30 cellular contexts compared by ENCODE assay signal in genomic region chr12:30631710-30632109, GRCh38.
DNase-seq lines count a peak whose midpoint lies in the region; ATAC-seq lines count a peak whose summit lies in the region.
"Had no signal": no experiment of that assay in that cellular context is flagged by ENCODE, and none has a peak within 500 bp of the region (broad histone marks: within the 10 kb centered on the region; RNA-seq: fewer than 3 reads in every experiment).

No MANE protein-coding gene starts in this region.

- no peaks in the 10 kb centered on the region for H3K4me1 Mint-ChIP-seq in activated CD4-positive, alpha-beta T cell treated with anti-CD3 and anti-CD28 coated beads, Interleukin-2, amount 10 ng/mL, durations not matched to agents 7 days and 5 days
- H3K4me1 Mint-ChIP-seq: endodermal cell; stimulated activated effector memory CD8-positive, alpha-beta T cell treated with anti-CD3 and anti-CD28 coated beads, Interleukin-12 subunit alpha, Interleukin-12 subunit beta, amount 100 ng/mL, for 72 hours had no signal

- H3K36me3 Mint-ChIP-seq in activated CD4-positive, alpha-beta T cell treated with anti-CD3 and anti-CD28 coated beads, Interleukin-2, amount 10 ng/mL, durations not matched to agents 7 days and 5 days (ENCODE audit: low read depth), result peaks cover 34% of the 10 kb centered on the region

- DNase-seq in Right ventricle myocardium inferior (ENCODE audit: missing footprints) (peak; percentile 39), cardiac septum (ENCODE audit: low spot score) (no peak), NCI-H2171 (lab: John Stamatoyannopoulos, UW) (peak; percentile 78), left cardiac atrium (peak; percentile 26), SHP77 (lab: John Stamatoyannopoulos, UW) (no peak), posterior vena cava (ENCODE audit: low spot score) (no peak)
- DNase-seq in activated CD4-positive, alpha-beta T cell treated with anti-CD3 and anti-CD28 coated beads, Interleukin-2, amount 10 ng/mL, durations not matched to agents 7 days and 5 days, result no peak
- DNase-seq: activated CD4-positive, alpha-beta T cell treated with anti-CD3 and anti-CD28 coated beads for 1 hour; activated T-cell treated with anti-CD3 and anti-CD28 coated beads for 4 hours; endodermal cell; foreskin fibroblast; GOT3; head of caudate nucleus; HFFc6; kidney glomerular epithelial cell; NCI-H2029 treated with DMSO at 0.1 percent for 48 hours; NCI-H82; RPMI8226; stimulated activated CD4-positive, alpha-beta T cell treated with anti-CD3 and anti-CD28 coated beads, Interleukin-12 subunit alpha, Interleukin-12 subunit beta, amount 100 ng/mL, for 4 hours; stimulated activated CD4-positive, alpha-beta T cell treated with anti-CD3 and anti-CD28 coated beads, Interleukin-4, amount 100 ng/mL, for 24 hours; substantia nigra had no signal

- H3K27ac Mint-ChIP-seq in activated CD4-positive, alpha-beta T cell treated with anti-CD3 and anti-CD28 coated beads, Interleukin-2, amount 10 ng/mL, durations not matched to agents 7 days and 5 days, result no peak overlapping the region
- H3K27ac Mint-ChIP-seq: HFFc6; stimulated activated effector memory CD8-positive, alpha-beta T cell treated with anti-CD3 and anti-CD28 coated beads, Interleukin-12 subunit alpha, Interleukin-12 subunit beta, amount 100 ng/mL, for 72 hours; T-helper 1 cell treated with Interleukin-12 subunit alpha and Interleukin-12 subunit beta and Interleukin-4 antibody, amounts not matched to agents 30 μg/mL and 1 μg/mL, for 36 hours; type B pancreatic cell had no signal

- CTCF ChIA-PET in activated CD4-positive, alpha-beta T cell treated with anti-CD3 and anti-CD28 coated beads, Interleukin-2, amount 10 ng/mL, durations not matched to agents 7 days and 5 days (lab: Charles Lee), result interaction anchor here (1.0 to 1.5 kb wide), 2 partner anchors 9 to 13 kb away, joined by 3 to 5 read pairs; no protein-coding TSS in a partner anchor

- intact Hi-C loops in Right ventricle myocardium inferior (cut with DNase I), result no loop called here
- intact Hi-C loops in cardiac septum (cut with DNase I), result no loop called here
- intact Hi-C loops in left cardiac atrium (cut with DNase I), result no loop called here
- intact Hi-C loops in posterior vena cava (cut with DNase I), result no loop called here

- no peaks in the 10 kb centered on the region for H3K27me3 Mint-ChIP-seq in activated CD4-positive, alpha-beta T cell treated with anti-CD3 and anti-CD28 coated beads, Interleukin-2, amount 10 ng/mL, durations not matched to agents 7 days and 5 days
- H3K27me3 Mint-ChIP-seq: type B pancreatic cell had no signal

- POLR2A ChIA-PET in activated CD4-positive, alpha-beta T cell treated with anti-CD3 and anti-CD28 coated beads, Interleukin-2, amount 10 ng/mL, durations not matched to agents 7 days and 5 days (lab: Charles Lee), result no interaction called here

- no peak overlapping the region for H3K4me3 Mint-ChIP-seq in activated CD4-positive, alpha-beta T cell treated with anti-CD3 and anti-CD28 coated beads, Interleukin-2, amount 10 ng/mL, durations not matched to agents 7 days and 5 days
- H3K4me3 Mint-ChIP-seq: endodermal cell; HFFc6; neural crest cell; stimulated activated effector memory CD8-positive, alpha-beta T cell treated with anti-CD3 and anti-CD28 coated beads, Interleukin-12 subunit alpha, Interleukin-12 subunit beta, amount 100 ng/mL, for 72 hours; T-helper 1 cell treated with Interleukin-12 subunit alpha and Interleukin-12 subunit beta and Interleukin-4 antibody, amounts not matched to agents 30 μg/mL and 1 μg/mL, for 36 hours; type B pancreatic cell had no signal

- ATAC-seq in Right ventricle myocardium inferior, result no peak
- peak; percentile 77 to 87 for ATAC-seq in left cardiac atrium
- no peak for ATAC-seq in GM18858 (IDR thresholded peaks at IDR 0.05; ENCODE audit: unreplicated experiment)
- ATAC-seq: activated naive CD4-positive, alpha-beta T cell treated with anti-CD3 and anti-CD28 coated beads, Interleukin-2, amount 50 U/mL, for 72 hours; esophagus mucosa; GM12878; sciatic nerve; stimulated activated effector memory CD8-positive, alpha-beta T cell treated with anti-CD3 and anti-CD28 coated beads, Interleukin-12 subunit alpha, Interleukin-12 subunit beta, amount 100 ng/mL, for 72 hours had no signal

- no peaks in the 10 kb centered on the region for H3K9me3 Mint-ChIP-seq in activated CD4-positive, alpha-beta T cell treated with anti-CD3 and anti-CD28 coated beads, Interleukin-2, amount 10 ng/mL, durations not matched to agents 7 days and 5 days
- H3K9me3 Mint-ChIP-seq: activated naive CD4-positive, alpha-beta T cell treated with anti-CD3 and anti-CD28 coated beads, Interleukin-2, amount 50 U/mL, for 72 hours; endodermal cell; HFFc6; neural crest cell; stimulated activated effector memory CD8-positive, alpha-beta T cell treated with anti-CD3 and anti-CD28 coated beads, Interleukin-12 subunit alpha, Interleukin-12 subunit beta, amount 100 ng/mL, for 72 hours; T-helper 1 cell treated with Interleukin-12 subunit alpha and Interleukin-12 subunit beta and Interleukin-4 antibody, amounts not matched to agents 30 μg/mL and 1 μg/mL, for 36 hours; type B pancreatic cell had no signal

Comparison
In these comparisons a context has a peak if more than half of its experiments do, and no peak if none do; other contexts are left out.
1. ATAC-seq: peak in left cardiac atrium (2 of 2); none in Right ventricle myocardium inferior (single experiment) and GM18858 (single experiment).
2. DNase-seq: peak in Right ventricle myocardium inferior (single experiment), NCI-H2171 (single experiment) and left cardiac atrium (single experiment); none in cardiac septum (single experiment), activated CD4-positive, alpha-beta T cell treated with anti-CD3 and anti-CD28 coated beads, Interleukin-2, amount 10 ng/mL, durations not matched to agents 7 days and 5 days (single experiment), SHP77 (0 of 2) and posterior vena cava (single experiment).